In the genomic region with DNA sequence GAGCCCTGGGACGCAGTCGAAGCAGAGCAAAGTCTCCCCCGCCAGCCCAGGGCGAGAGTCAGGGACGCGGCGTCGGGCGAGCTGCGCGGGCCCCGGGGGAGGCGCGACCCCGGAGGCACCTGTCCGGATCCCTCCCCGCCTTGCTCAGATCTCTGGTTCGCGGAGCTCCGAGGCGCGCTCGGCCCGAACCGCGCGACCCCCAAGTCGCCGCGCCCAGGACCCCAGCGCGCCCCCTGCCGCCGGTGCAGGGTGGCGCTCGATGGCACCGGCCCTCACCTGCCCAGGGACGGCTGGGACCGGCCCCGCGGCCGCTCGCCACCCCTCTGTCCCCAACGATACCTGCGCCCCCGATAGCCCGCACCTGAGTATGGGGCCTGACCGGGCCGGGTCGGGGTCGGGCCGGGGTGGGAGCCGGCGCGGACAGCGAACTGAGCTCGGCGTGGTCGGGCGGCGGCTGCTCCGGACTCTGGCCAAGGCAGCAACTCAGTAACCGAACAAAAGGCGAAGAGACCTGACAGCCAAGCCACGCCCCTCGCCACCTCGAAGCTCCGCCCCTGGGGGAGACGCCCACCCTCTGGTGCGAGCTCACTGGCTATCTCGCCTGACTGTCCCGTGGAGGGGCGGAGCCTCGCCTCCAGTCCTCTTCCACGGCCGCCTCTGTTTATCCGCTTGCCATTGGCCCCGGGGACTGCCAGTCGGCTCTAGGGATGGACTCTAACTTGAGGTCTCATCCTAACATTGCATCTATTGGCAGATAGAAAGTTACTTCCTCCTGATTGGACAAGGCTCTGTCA, we compare ENCODE assay signal across 8 cellular contexts. TPM values are rescaled to one million over a fixed set of nuclear protein-coding genes. Genes with fewer than 3 reads are reported as not detected.
DNase-seq lines count a peak whose midpoint lies in the region; ATAC-seq and TF ChIP-seq lines count a peak whose summit lies in the region.

Gene JUP, minus strand, starts transcription at position 485 of the 794 bp plus-strand sequence. CDS start 14,857 bp downstream, outside the sequence.

- TF ChIP-seq EP300 in upper lobe of left lung (IDR thresholded peaks at IDR 0.05), result no peak

- H3K36me3 ChIP-seq in left ventricle myocardium inferior, result no peaks in the 10 kb centered on the region
- H3K36me3 ChIP-seq in upper lobe of left lung, result no peaks in the 10 kb centered on the region

- TF ChIP-seq POLR2A in upper lobe of left lung (IDR thresholded peaks at IDR 0.05), result peak; percentile 35 to 99 (median 98)

- H3K27me3 ChIP-seq in left ventricle myocardium inferior (ENCODE audit: low read depth) (no peaks in the 10 kb centered on the region), upper lobe of left lung (no peaks in the 10 kb centered on the region)

- ATAC-seq in HG02588 (IDR thresholded peaks at IDR 0.05; ENCODE audit: unreplicated experiment), result peak; percentile 76
- peak; percentile 97 to 98 for ATAC-seq in upper lobe of left lung (ENCODE audit: low FRiP score in 2 of 2)

- H3K4me1 ChIP-seq in left ventricle myocardium inferior, result peaks cover 61% of the 10 kb centered on the region
- H3K4me1 ChIP-seq in upper lobe of left lung, result peaks cover 43 to 64% (median 54%) of the 10 kb centered on the region in 4 donors

- TF ChIP-seq CTCF in left ventricle myocardium inferior (IDR thresholded peaks at IDR 0.05; ENCODE audit: borderline replicate concordance) (peak; percentile 78), upper lobe of left lung (IDR thresholded peaks at IDR 0.05) (peak; percentile 70 to 93 (median 88))

- H3K4me3 ChIP-seq in left ventricle myocardium inferior (peak within 1 kb of the TSS; percentile 88), upper lobe of left lung (peak within 1 kb of the TSS; percentile 63 to 80 (median 70))

- peak within 1 kb of the TSS; percentile 97 for H3K27ac ChIP-seq in left ventricle myocardium inferior (replicated peaks)
- H3K27ac ChIP-seq in upper lobe of left lung, result peak within 1 kb of the TSS; percentile 91 to 96 (median 92)

- DNase-seq in EL (peak; percentile 98), NCI-H146 (lab: John Stamatoyannopoulos, UW) (peak; percentile 100), T-helper 2 cell (peak; percentile 70 to 88 (median 83)), anterior cingulate cortex (lab: John Stamatoyannopoulos, UW) (peak; percentile 68 to 100 (median 98)), left ventricle myocardium inferior (peak; percentile 100), posterior vena cava (ENCODE audit: low spot score) (peak; percentile 99), upper lobe of left lung (peak; percentile 99 to 100)

- H3K9me3 ChIP-seq in left ventricle myocardium inferior (replicated peaks) (no peaks in the 10 kb centered on the region), upper lobe of left lung (no peaks in the 10 kb centered on the region)

- WGBS in upper lobe of left lung, 2 donors, result 0 to 1% methylated on average over 19 to 49 of the region's 79 CpGs

- intact Hi-C loops in left ventricle myocardium inferior (cut with micrococcal nuclease) (no loop called here), posterior vena cava (cut with DNase I) (no loop called here)

RNA-seq across cellular contexts. Expression of gene JUP, which starts in this region (rescaled TPM):
- total RNA-seq in left ventricle myocardium inferior (160 TPM), posterior vena cava (10 to 100 TPM; 14.6 to 21.2 TPM), upper lobe of left lung (100 to 1,000 TPM; 120 to 241 (median 143) TPM)

Comparison
In these comparisons a context has a peak if more than half of its experiments do, and no peak if none do; other contexts are left out.
1. Peak in every context shown above with its lines: DNase-seq, ATAC-seq, H3K4me3 ChIP-seq and H3K27ac ChIP-seq.